Comparison of ENCODE assay signal across 10 cellular contexts in the genomic region with DNA sequence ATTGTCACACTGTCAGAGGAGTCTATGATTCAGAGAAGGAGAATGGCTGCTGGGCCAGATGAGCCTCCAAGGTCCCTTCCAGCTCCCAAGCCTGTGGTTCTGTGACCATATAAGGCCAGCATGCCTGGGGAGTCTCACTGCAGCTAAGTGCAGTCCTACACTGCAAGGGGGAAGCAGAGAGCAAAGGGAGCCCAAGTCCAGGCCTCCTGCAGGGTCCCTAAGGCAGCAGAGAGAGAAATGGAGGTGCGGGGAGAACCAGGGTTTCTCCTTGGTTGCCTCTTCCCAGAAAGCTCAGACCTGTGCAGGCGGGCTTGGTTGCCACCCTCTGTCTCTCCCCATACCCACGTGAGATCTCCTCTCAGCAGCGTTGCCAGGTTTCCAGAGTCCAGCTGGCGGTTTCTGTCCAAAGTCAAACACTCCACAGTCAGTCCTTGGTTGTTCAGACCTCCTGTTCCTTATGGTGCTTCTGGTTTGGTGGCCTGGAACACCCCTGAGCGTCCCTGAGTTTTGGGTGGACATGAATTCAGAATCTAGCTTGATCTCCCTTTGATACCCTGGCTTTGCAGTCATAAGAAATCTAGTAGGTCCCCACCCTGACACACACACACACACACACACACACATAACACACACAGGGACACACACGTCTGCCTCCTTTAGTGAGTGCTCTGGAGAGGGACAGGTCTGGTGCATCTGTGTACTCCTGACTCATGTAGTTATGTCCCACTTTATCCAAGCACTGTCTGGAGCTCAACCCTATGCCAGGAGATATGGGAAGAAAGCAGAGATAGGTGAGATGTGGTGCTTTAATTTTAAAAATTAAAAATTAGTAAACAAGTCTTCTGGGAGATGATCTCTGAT.
A peak's percentile ranks its signal among the peaks of the same experiment; 100 is the strongest.
DNase-seq lines count a peak whose midpoint lies in the region; ATAC-seq and TF ChIP-seq lines count a peak whose summit lies in the region.
"Had no signal": no experiment of that assay in that cellular context is flagged by ENCODE, and none has a peak within 500 bp of the region (broad histone marks: within the 10 kb centered on the region; RNA-seq: fewer than 3 reads in every experiment).

No MANE protein-coding gene starts in this region.

- TF ChIP-seq EP300 in esophagus muscularis mucosa (IDR thresholded peaks at IDR 0.05): no peak

- ATAC-seq in aorta (ENCODE audit: low FRiP score): peak; percentile 75
- ATAC-seq in GM18517 (IDR thresholded peaks at IDR 0.05; ENCODE audit: unreplicated experiment): no peak
- no peak for ATAC-seq in HG03460 (IDR thresholded peaks at IDR 0.05; ENCODE audit: unreplicated experiment)
- ATAC-seq: activated T-helper 17 cell treated with anti-CD3 and anti-CD28 coated beads, Interleukin-2, amount 50 U/mL, for 72 hours had no signal

- H3K4me3 ChIP-seq in esophagus muscularis mucosa (no peak overlapping the region), aorta (ENCODE audit: low read length in 2 of 2) (no peak overlapping the region)

- H3K4me1 Mint-ChIP-seq in mesothelial cell of epicardium: peaks cover 7% of the 10 kb centered on the region

- H3K27me3 ChIP-seq in esophagus muscularis mucosa (no peaks in the 10 kb centered on the region), aorta (ENCODE audit: control insufficient read depth in 1 of 2, insufficient read depth in 2 of 2, low read length in 1 of 2) (no peaks in the 10 kb centered on the region)

- no peaks in the 10 kb centered on the region for H3K27me3 Mint-ChIP-seq in mesothelial cell of epicardium (ENCODE audit: low read depth)

- intact Hi-C loops in esophagus muscularis mucosa (cut with DNase I): no loop called here
- intact Hi-C loops in aorta (cut with DNase I): no loop called here

- TF ChIP-seq CTCF in esophagus muscularis mucosa (IDR thresholded peaks at IDR 0.05) (peak in 2 of 3 experiments; percentile 24 to 37), mesothelial cell of epicardium (IDR thresholded peaks at IDR 0.05; ENCODE audit: unreplicated experiment) (no peak)

- no peak overlapping the region for H3K4me3 Mint-ChIP-seq in mesothelial cell of epicardium
- H3K4me3 Mint-ChIP-seq: activated T-helper 17 cell treated with anti-CD3 and anti-CD28 coated beads, Interleukin-2, amount 50 U/mL, for 72 hours had no signal

- H3K36me3 Mint-ChIP-seq in mesothelial cell of epicardium: no peaks in the 10 kb centered on the region

- DNase-seq in NCI-H510A treated with DMSO at 0.1 percent for 48 hours (lab: John Stamatoyannopoulos, UW): peak; percentile 10
- no peak for DNase-seq in NCI-H510A (lab: John Stamatoyannopoulos, UW)
- DNase-seq in esophagus muscularis mucosa (ENCODE audit: extremely low spot score): no peak
- no peak for DNase-seq in mesothelial cell of epicardium (ENCODE audit: low spot score in 2 of 2, unreplicated experiment in 2 of 2)
- DNase-seq in aorta: peak in 1 of 2 donors; percentile 72
- no peak for DNase-seq in activated CD4-positive, alpha-beta T cell treated with anti-CD3 and anti-CD28 coated beads for 48 hours
- DNase-seq: 8988T had no signal

- 64% methylated on average over 6 of the region's 7 CpGs for WGBS in esophagus muscularis mucosa
- 30 to 44% methylated on average over 7 of the region's 7 CpGs for WGBS in aorta, 2 donors

- H3K4me1 ChIP-seq in esophagus muscularis mucosa (peaks cover 8 to 14% (median 12%) of the 10 kb centered on the region in 4 donors), aorta (ENCODE audit: control insufficient read depth in 1 of 2, insufficient read depth in 2 of 2, low read length in 2 of 2) (no peaks in the 10 kb centered on the region)

- H3K27ac ChIP-seq in esophagus muscularis mucosa (replicated peaks in 1 of 4) (peak overlapping the region in 3 of 4 donors; percentile 62 to 66 (median 63)), aorta (ENCODE audit: low read depth in 1 of 2, low read length in 2 of 2) (peak overlapping the region in 1 of 2 donors; percentile 12)

- H3K9me3 ChIP-seq in esophagus muscularis mucosa: no peaks in the 10 kb centered on the region
- no peaks in the 10 kb centered on the region for H3K9me3 ChIP-seq in aorta (ENCODE audit: control insufficient read depth, low read length)

- no peak for TF ChIP-seq POLR2A in esophagus muscularis mucosa (IDR thresholded peaks at IDR 0.05; ENCODE audit: low read depth)

- peak overlapping the region; percentile 47 for H3K27ac Mint-ChIP-seq in mesothelial cell of epicardium
- H3K27ac Mint-ChIP-seq: activated T-helper 17 cell treated with anti-CD3 and anti-CD28 coated beads, Interleukin-2, amount 50 U/mL, for 72 hours had no signal

- H3K36me3 ChIP-seq in esophagus muscularis mucosa (no peaks in the 10 kb centered on the region), aorta (ENCODE audit: control insufficient read depth in 1 of 2, insufficient read depth in 2 of 2, low read length in 1 of 2) (no peaks in the 10 kb centered on the region)

- H3K9me3 Mint-ChIP-seq in mesothelial cell of epicardium: peaks cover 19% of the 10 kb centered on the region
- H3K9me3 Mint-ChIP-seq: activated T-helper 17 cell treated with anti-CD3 and anti-CD28 coated beads, Interleukin-2, amount 50 U/mL, for 72 hours had no signal
